Comparison of ENCODE assay signal across 31 cellular contexts in genomic region chr12:111194703-111195051, GRCh38.
"Had no signal": no experiment of that assay in that cellular context is flagged by ENCODE, and none has a peak within 500 bp of the region (broad histone marks: within the 10 kb centered on the region; RNA-seq: fewer than 3 reads in every experiment).

No MANE protein-coding gene starts in this region.

- H3K27ac Mint-ChIP-seq: activated CD4-positive, alpha-beta memory T cell treated with anti-CD3 and anti-CD28 coated beads, Interleukin-2, amount 10 ng/mL, durations not matched to agents 7 days and 5 days; activated CD8-positive, alpha-beta memory T cell treated with anti-CD3 and anti-CD28 coated beads, Interleukin-2, amount 10 ng/mL, durations not matched to agents 7 days and 5 days; activated naive CD8-positive, alpha-beta T cell treated with anti-CD3 and anti-CD28 coated beads for 36 hours; activated T-helper 17 cell treated with anti-CD3 and anti-CD28 coated beads, Interleukin-2, amount 50 U/mL, for 72 hours had no signal

- H3K4me3 ChIP-seq: cardiac muscle cell, SJCRH30, SK-N-MC had no signal

- H3K36me3 ChIP-seq: cardiac muscle cell, SJCRH30, WERI-Rb-1 had no signal

- H3K27ac ChIP-seq: cardiac muscle cell, SJCRH30, SK-N-MC, WERI-Rb-1 had no signal

- ATAC-seq: activated CD8-positive, alpha-beta memory T cell treated with anti-CD3 and anti-CD28 coated beads, Interleukin-2, amount 10 ng/mL, durations not matched to agents 7 days and 5 days; activated T-helper 17 cell treated with anti-CD3 and anti-CD28 coated beads, Interleukin-2, amount 50 U/mL, for 72 hours; Panc1 had no signal

- H3K4me1 Mint-ChIP-seq: activated CD8-positive, alpha-beta memory T cell treated with anti-CD3 and anti-CD28 coated beads, Interleukin-2, amount 10 ng/mL, durations not matched to agents 7 days and 5 days; activated naive CD8-positive, alpha-beta T cell treated with anti-CD3 and anti-CD28 coated beads for 36 hours; activated T-helper 17 cell treated with anti-CD3 and anti-CD28 coated beads, Interleukin-2, amount 50 U/mL, for 72 hours; central memory CD8-positive, alpha-beta T cell had no signal

- DNase-seq: activated CD4-positive, alpha-beta memory T cell treated with anti-CD3 and anti-CD28 coated beads, Interleukin-2, amount 10 ng/mL, durations not matched to agents 7 days and 5 days; activated CD4-positive, alpha-beta T cell treated with anti-CD3 and anti-CD28 coated beads for 1 hour; activated CD4-positive, alpha-beta T cell treated with anti-CD3 and anti-CD28 coated beads for 48 hours; activated CD4-positive, CD25-positive, alpha-beta regulatory T cell; activated CD8-positive, alpha-beta memory T cell treated with anti-CD3 and anti-CD28 coated beads for 24 hours; activated CD8-positive, alpha-beta memory T cell treated with anti-CD3 and anti-CD28 coated beads, Interleukin-2, amount 10 ng/mL, durations not matched to agents 7 days and 5 days; activated CD8-positive, alpha-beta memory T cell treated with anti-CD3 and anti-CD28 coated beads, Interleukin-2, amount 50 U/mL, for 48 hours; activated effector memory CD4-positive, alpha-beta T cell treated with anti-CD3 and anti-CD28 coated beads, Interleukin-2, amount 50 U/mL, for 16 hours; activated naive CD4-positive, alpha-beta T cell; activated naive CD4-positive, alpha-beta T cell treated with anti-CD3 and anti-CD28 coated beads, Interleukin-2, amount 50 U/mL, for 16 hours; activated naive CD8-positive, alpha-beta T cell treated with anti-CD3 and anti-CD28 coated beads for 36 hours; activated T-cell treated with anti-CD3 and anti-CD28 coated beads, Interleukin-2, amount 50 U/mL, for 48 hours; amniotic stem cell; aorta; MM.1S; MV-4-11; NCI-H1092; NCI-H1436 treated with DMSO at 0.1 percent for 48 hours; NCI-H1694 treated with DMSO at 0.1 percent for 48 hours; NCI-H2029; NCI-H345; NCI-H524 treated with DMSO at 0.1 percent for 48 hours; SHP77; SJCRH30; T1000; WERI-Rb-1 had no signal

- H3K36me3 Mint-ChIP-seq: activated CD8-positive, alpha-beta memory T cell treated with anti-CD3 and anti-CD28 coated beads, Interleukin-2, amount 10 ng/mL, durations not matched to agents 7 days and 5 days; activated naive CD8-positive, alpha-beta T cell treated with anti-CD3 and anti-CD28 coated beads for 36 hours had no signal

- H3K4me1 ChIP-seq: SJCRH30 had no signal

- H3K9me3 ChIP-seq: SJCRH30 had no signal

- H3K4me3 Mint-ChIP-seq: activated CD4-positive, alpha-beta memory T cell treated with anti-CD3 and anti-CD28 coated beads, Interleukin-2, amount 10 ng/mL, durations not matched to agents 7 days and 5 days; activated CD8-positive, alpha-beta memory T cell treated with anti-CD3 and anti-CD28 coated beads, Interleukin-2, amount 10 ng/mL, durations not matched to agents 7 days and 5 days; activated naive CD8-positive, alpha-beta T cell treated with anti-CD3 and anti-CD28 coated beads for 36 hours; activated T-helper 17 cell treated with anti-CD3 and anti-CD28 coated beads, Interleukin-2, amount 50 U/mL, for 72 hours; central memory CD8-positive, alpha-beta T cell had no signal

- H3K27me3 ChIP-seq: cardiac muscle cell, SJCRH30 had no signal

- H3K9me3 Mint-ChIP-seq: activated CD4-positive, alpha-beta memory T cell treated with anti-CD3 and anti-CD28 coated beads, Interleukin-2, amount 10 ng/mL, durations not matched to agents 7 days and 5 days; activated naive CD8-positive, alpha-beta T cell treated with anti-CD3 and anti-CD28 coated beads for 36 hours; activated T-helper 17 cell treated with anti-CD3 and anti-CD28 coated beads, Interleukin-2, amount 50 U/mL, for 72 hours; central memory CD8-positive, alpha-beta T cell had no signal
